In the genomic region with DNA sequence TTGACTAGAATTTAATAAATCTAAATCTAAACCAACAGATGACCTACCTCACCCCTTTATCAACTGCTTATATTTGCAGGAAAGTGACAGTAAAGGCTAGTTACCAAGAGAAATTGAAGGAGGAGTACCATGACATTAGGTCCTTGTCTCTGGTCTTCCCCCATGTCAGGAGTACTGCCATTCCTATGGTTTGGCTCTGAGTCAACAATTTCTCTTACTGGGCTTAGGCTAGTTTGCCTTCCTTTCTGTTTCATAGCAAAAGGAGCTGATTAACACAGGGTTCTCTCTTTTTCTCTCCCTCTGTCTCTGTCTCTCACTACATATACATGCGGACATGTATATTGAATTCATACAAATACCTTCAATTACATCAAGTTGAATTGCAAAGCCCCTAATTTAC, we compare ENCODE assay signal across 19 cellular contexts.
A peak's percentile ranks its signal among the peaks of the same experiment; 100 is the strongest.
DNase-seq lines count a peak whose midpoint lies in the region; ATAC-seq and TF ChIP-seq lines count a peak whose summit lies in the region.
"Had no signal": no experiment of that assay in that cellular context is flagged by ENCODE, and none has a peak within 500 bp of the region (broad histone marks: within the 10 kb centered on the region; RNA-seq: fewer than 3 reads in every experiment).

No MANE protein-coding gene starts in this region.

- intact Hi-C loops in lower lobe of right lung (cut with DNase I): no loop called here

- no peak overlapping the region for H2AFZ ChIP-seq in mesenchymal stem cell (ENCODE audit: low read depth, low read length)

- H3K9ac ChIP-seq in mesenchymal stem cell (ENCODE audit: low read length): no peak overlapping the region
- H3K9ac ChIP-seq: BLaER1, KMS-11 had no signal

- no peak for ATAC-seq in activated T-cell treated with anti-CD3 and anti-CD28 coated beads, Interleukin-2, amount 50 U/mL, for 4 hours
- no peak for ATAC-seq in lower lobe of right lung

- TF ChIP-seq CTCF in BJ (IDR thresholded peaks at IDR 0.05; ENCODE audit: insufficient read depth, low read depth, low read length): no peak
- no peak for TF ChIP-seq CTCF in choroid plexus epithelial cell (conservative IDR thresholded peaks at IDR 0.05; ENCODE audit: low read depth, low read length)
- TF ChIP-seq CTCF in lower lobe of right lung (IDR thresholded peaks at IDR 0.05): no peak

- no peak overlapping the region for H3K4me3 ChIP-seq in BJ (ENCODE audit: low read depth, low read length)
- H3K4me3 ChIP-seq in choroid plexus epithelial cell (ENCODE audit: low read depth, low read length): no peak overlapping the region
- no peak overlapping the region for H3K4me3 ChIP-seq in mesenchymal stem cell (ENCODE audit: insufficient read depth in 1 of 2, low read depth in 1 of 2, low read length in 2 of 2)
- H3K4me3 ChIP-seq in lower lobe of right lung: no peak overlapping the region
- H3K4me3 ChIP-seq: BLaER1, HAP-1, skin epidermis had no signal

- H3K4me3 Mint-ChIP-seq in activated T-cell treated with anti-CD3 and anti-CD28 coated beads, Interleukin-2, amount 50 U/mL, for 4 hours: no peak overlapping the region
- H3K4me3 Mint-ChIP-seq: stimulated activated naive CD8-positive, alpha-beta T cell treated with anti-CD3 and anti-CD28 coated beads, Interleukin-15, Interleukin-2, amounts not matched to agents 100 ng/mL and 50 ng/mL, for 24 hours had no signal

- H3K14ac ChIP-seq in mesenchymal stem cell (ENCODE audit: low read length in 2 of 2): no peak overlapping the region

- no peaks in the 10 kb centered on the region for H3K4me1 Mint-ChIP-seq in activated T-cell treated with anti-CD3 and anti-CD28 coated beads, Interleukin-2, amount 50 U/mL, for 4 hours (ENCODE audit: low read depth)

- H2BK12ac ChIP-seq in mesenchymal stem cell (ENCODE audit: low read length in 2 of 2): no peak overlapping the region

- no peaks in the 10 kb centered on the region for H3K79me1 ChIP-seq in mesenchymal stem cell (replicated peaks; ENCODE audit: low read length, poor library complexity, severe bottlenecking)

- H3K4me1 ChIP-seq in mesenchymal stem cell (ENCODE audit: control insufficient read depth, insufficient read depth, low read depth, low read length) (peaks cover 1% of the 10 kb centered on the region), lower lobe of right lung (peaks cover 9% of the 10 kb centered on the region)
- H3K4me1 ChIP-seq: BLaER1, HAP-1 had no signal

- H3K36me3 ChIP-seq in BJ (ENCODE audit: control insufficient read depth, insufficient read depth, low read length): no peaks in the 10 kb centered on the region
- H3K36me3 ChIP-seq in mesenchymal stem cell (ENCODE audit: control insufficient read depth in 1 of 2, insufficient read depth in 2 of 2, low read depth in 1 of 2, low read length in 2 of 2): no peaks in the 10 kb centered on the region
- H3K36me3 ChIP-seq in lower lobe of right lung: no peaks in the 10 kb centered on the region
- H3K36me3 ChIP-seq: BLaER1, HAP-1 had no signal

- H3K27me3 Mint-ChIP-seq in activated T-cell treated with anti-CD3 and anti-CD28 coated beads, Interleukin-2, amount 50 U/mL, for 4 hours (ENCODE audit: low read depth): no peaks in the 10 kb centered on the region
- H3K27me3 Mint-ChIP-seq: stimulated activated naive CD8-positive, alpha-beta T cell treated with anti-CD3 and anti-CD28 coated beads, Interleukin-15, Interleukin-2, amounts not matched to agents 100 ng/mL and 50 ng/mL, for 24 hours had no signal

- POLR2A ChIA-PET in BJ (lab: Charles Lee): no interaction called here

- H4K8ac ChIP-seq in mesenchymal stem cell (ENCODE audit: low read length): no peak overlapping the region

- H3K4ac ChIP-seq in mesenchymal stem cell (ENCODE audit: low read depth in 1 of 2, low read length in 2 of 2): no peak overlapping the region

- H2BK15ac ChIP-seq in mesenchymal stem cell (ENCODE audit: low read depth, poor library complexity, severe bottlenecking): no peak overlapping the region

- H3K4me2 ChIP-seq in mesenchymal stem cell (ENCODE audit: low read length, poor library complexity, severe bottlenecking): no peak overlapping the region
- H3K4me2 ChIP-seq: BLaER1, KMS-11 had no signal

- no peak overlapping the region for H3K23ac ChIP-seq in mesenchymal stem cell (ENCODE audit: low read length in 2 of 2)

- no peaks in the 10 kb centered on the region for H3K27me3 ChIP-seq in BJ (ENCODE audit: control insufficient read depth, insufficient read depth, low read length)
- H3K27me3 ChIP-seq in mesenchymal stem cell (ENCODE audit: control insufficient read depth in 1 of 2, insufficient read depth in 1 of 2, low read length in 2 of 2): no peaks in the 10 kb centered on the region
- H3K27me3 ChIP-seq in lower lobe of right lung (ENCODE audit: low read depth): no peaks in the 10 kb centered on the region
- H3K27me3 ChIP-seq: BLaER1 had no signal

- peaks cover 21% of the 10 kb centered on the region for H3K36me3 Mint-ChIP-seq in activated T-cell treated with anti-CD3 and anti-CD28 coated beads, Interleukin-2, amount 50 U/mL, for 4 hours (ENCODE audit: insufficient read depth)

- no peak overlapping the region for H2BK120ac ChIP-seq in mesenchymal stem cell (ENCODE audit: low read depth, low read length)

- H2BK5ac ChIP-seq in mesenchymal stem cell (ENCODE audit: low read depth, low read length, poor library complexity, severe bottlenecking): no peak overlapping the region

- 100% methylated on average over 1 of the region's 1 CpG for WGBS in mesenchymal stem cell

- H3K27ac ChIP-seq in mesenchymal stem cell (ENCODE audit: low read length, poor library complexity, severe bottlenecking): no peak overlapping the region
- H3K27ac ChIP-seq in lower lobe of right lung: no peak overlapping the region
- H3K27ac ChIP-seq: BLaER1, KMS-11, skin epidermis, VCaP had no signal

- no peak overlapping the region for H3K18ac ChIP-seq in mesenchymal stem cell (ENCODE audit: low read depth in 1 of 2, low read length in 2 of 2)

- no peak overlapping the region for H2AK5ac ChIP-seq in mesenchymal stem cell (ENCODE audit: low read length, severe bottlenecking)

- no peaks in the 10 kb centered on the region for H3K9me3 Mint-ChIP-seq in activated T-cell treated with anti-CD3 and anti-CD28 coated beads, Interleukin-2, amount 50 U/mL, for 4 hours
- H3K9me3 Mint-ChIP-seq: stimulated activated naive CD8-positive, alpha-beta T cell treated with anti-CD3 and anti-CD28 coated beads, Interleukin-15, Interleukin-2, amounts not matched to agents 100 ng/mL and 50 ng/mL, for 24 hours had no signal

- no peaks in the 10 kb centered on the region for H3K9me3 ChIP-seq in mesenchymal stem cell (ENCODE audit: control insufficient read depth, low read length)
- H3K9me3 ChIP-seq in lower lobe of right lung: no peaks in the 10 kb centered on the region
- H3K9me3 ChIP-seq: BLaER1, HAP-1 had no signal

- DNase-seq in BJ (ENCODE audit: low read depth) (peak; percentile 25), NCI-H226 (peak; percentile 77), choroid plexus epithelial cell (ENCODE audit: low read depth) (peak; percentile 94), mesenchymal stem cell (peak; percentile 81), SHP77 treated with DMSO at 0.1 percent for 48 hours (lab: John Stamatoyannopoulos, UW) (no peak), lower lobe of right lung (no peak)
- DNase-seq in activated naive CD4-positive, alpha-beta T cell (lab: John Stamatoyannopoulos, UW): no peak
- no peak for DNase-seq in activated T-cell treated with anti-CD3 and anti-CD28 coated beads, Interleukin-2, amount 50 U/mL, for 4 hours
- DNase-seq: activated CD8-positive, alpha-beta memory T cell treated with anti-CD3 and anti-CD28 coated beads for 24 hours; activated effector memory CD4-positive, alpha-beta T cell treated with anti-CD3 and anti-CD28 coated beads, Interleukin-2, amount 50 U/mL, for 16 hours; aorta; effector memory CD4-positive, alpha-beta T cell; NCI-H1417 had no signal

- CTCF ChIA-PET in BJ (lab: Yijun Ruan, JAX): interaction anchor here (1.6 kb wide), 1 partner anchor 11 kb away, joined by 3 read pairs; no protein-coding TSS in a partner anchor

- H4K91ac ChIP-seq in mesenchymal stem cell (ENCODE audit: low read length): no peak overlapping the region

Comparison
In these comparisons a context has a peak if more than half of its experiments do, and no peak if none do; other contexts are left out.
1. DNase-seq: peak in BJ (single experiment), NCI-H226 (single experiment), choroid plexus epithelial cell (single experiment) and mesenchymal stem cell (single experiment); none in SHP77 treated with DMSO at 0.1 percent for 48 hours (single experiment), activated naive CD4-positive, alpha-beta T cell (0 of 4), activated T-cell treated with anti-CD3 and anti-CD28 coated beads, Interleukin-2, amount 50 U/mL, for 4 hours (single experiment) and lower lobe of right lung (single experiment).